Comparison of ENCODE assay signal across 1 cellular context in the genomic region with DNA sequence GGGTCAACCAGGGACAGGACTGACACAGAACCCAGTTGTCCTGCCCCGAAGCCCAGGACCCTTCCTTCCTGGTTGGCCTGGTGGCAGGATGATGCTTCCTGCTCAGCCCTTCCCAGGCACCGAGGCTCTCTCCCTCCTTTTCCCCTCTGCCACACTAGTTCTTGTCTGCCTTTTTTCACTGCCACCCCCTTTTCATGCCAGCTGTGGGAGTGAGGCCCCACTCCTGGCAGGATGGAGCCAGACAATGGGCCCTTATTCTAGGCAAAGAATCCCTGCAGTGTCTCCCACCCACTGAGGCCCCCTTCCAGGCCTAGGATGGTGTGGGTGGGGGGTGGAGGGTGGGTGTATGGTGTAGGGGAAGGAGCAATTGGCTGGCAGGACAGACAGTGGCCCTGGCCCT.
TF ChIP-seq lines count a peak whose summit lies in the region.

No MANE protein-coding gene starts in this region.

TF ChIP-seq in SK-N-SH, 30 proteins besides CTCF, POLR2A, EP300 and RAD21 (continued from another document):
- TF ChIP-seq, protein P1, sequence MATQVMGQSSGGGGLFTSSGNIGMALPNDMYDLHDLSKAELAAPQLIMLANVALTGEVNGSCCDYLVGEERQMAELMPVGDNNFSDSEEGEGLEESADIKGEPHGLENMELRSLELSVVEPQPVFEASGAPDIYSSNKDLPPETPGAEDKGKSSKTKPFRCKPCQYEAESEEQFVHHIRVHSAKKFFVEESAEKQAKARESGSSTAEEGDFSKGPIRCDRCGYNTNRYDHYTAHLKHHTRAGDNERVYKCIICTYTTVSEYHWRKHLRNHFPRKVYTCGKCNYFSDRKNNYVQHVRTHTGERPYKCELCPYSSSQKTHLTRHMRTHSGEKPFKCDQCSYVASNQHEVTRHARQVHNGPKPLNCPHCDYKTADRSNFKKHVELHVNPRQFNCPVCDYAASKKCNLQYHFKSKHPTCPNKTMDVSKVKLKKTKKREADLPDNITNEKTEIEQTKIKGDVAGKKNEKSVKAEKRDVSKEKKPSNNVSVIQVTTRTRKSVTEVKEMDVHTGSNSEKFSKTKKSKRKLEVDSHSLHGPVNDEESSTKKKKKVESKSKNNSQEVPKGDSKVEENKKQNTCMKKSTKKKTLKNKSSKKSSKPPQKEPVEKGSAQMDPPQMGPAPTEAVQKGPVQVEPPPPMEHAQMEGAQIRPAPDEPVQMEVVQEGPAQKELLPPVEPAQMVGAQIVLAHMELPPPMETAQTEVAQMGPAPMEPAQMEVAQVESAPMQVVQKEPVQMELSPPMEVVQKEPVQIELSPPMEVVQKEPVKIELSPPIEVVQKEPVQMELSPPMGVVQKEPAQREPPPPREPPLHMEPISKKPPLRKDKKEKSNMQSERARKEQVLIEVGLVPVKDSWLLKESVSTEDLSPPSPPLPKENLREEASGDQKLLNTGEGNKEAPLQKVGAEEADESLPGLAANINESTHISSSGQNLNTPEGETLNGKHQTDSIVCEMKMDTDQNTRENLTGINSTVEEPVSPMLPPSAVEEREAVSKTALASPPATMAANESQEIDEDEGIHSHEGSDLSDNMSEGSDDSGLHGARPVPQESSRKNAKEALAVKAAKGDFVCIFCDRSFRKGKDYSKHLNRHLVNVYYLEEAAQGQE (IDR thresholded peaks at IDR 0.05; ENCODE audit: low read depth, low read length) = no peak
- TF ChIP-seq USF2 (IDR thresholded peaks at IDR 0.05; ENCODE audit: borderline replicate concordance, low read depth, low read length) = no peak
- no peak for TF ChIP-seq MEF2A (IDR thresholded peaks at IDR 0.05; ENCODE audit: borderline replicate concordance, low read depth)
- TF ChIP-seq SMC3 (IDR thresholded peaks at IDR 0.05; ENCODE audit: low read depth, low read length) = no peak
- no peak for TF ChIP-seq TAF1 (IDR thresholded peaks at IDR 0.05; ENCODE audit: borderline replicate concordance, low read depth, low read length)
- no peak for TF ChIP-seq FOXM1 (IDR thresholded peaks at IDR 0.05; ENCODE audit: low read depth)
- TF ChIP-seq ELF1 (IDR thresholded peaks at IDR 0.05) = no peak
- TF ChIP-seq USF1 (IDR thresholded peaks at IDR 0.05; ENCODE audit: borderline replicate concordance, low read depth) = no peak
- no peak for TF ChIP-seq GATA2 (CRISPR knock-in tag; IDR thresholded peaks at IDR 0.05)
- TF ChIP-seq TCF12 (IDR thresholded peaks at IDR 0.05) = no peak
- no peak for TF ChIP-seq FOXJ3 (CRISPR knock-in tag; IDR thresholded peaks at IDR 0.05)
- TF ChIP-seq JUND (IDR thresholded peaks at IDR 0.05) = no peak
- TF ChIP-seq MXI1 (IDR thresholded peaks at IDR 0.05; ENCODE audit: low read depth, low read length) = no peak
- no peak for TF ChIP-seq EZH2phosphoT487 (IDR thresholded peaks at IDR 0.05; ENCODE audit: borderline replicate concordance, low read depth)
- no peak for TF ChIP-seq RCOR1 (IDR thresholded peaks at IDR 0.05; ENCODE audit: low read length)
